ENCODE assay signal across 8 cellular contexts in genomic region chrX:71282514-71283408, GRCh38. TPM values are rescaled to one million over a fixed set of nuclear protein-coding genes. Genes with fewer than 3 reads are reported as not detected.
DNase-seq lines count a peak whose midpoint lies in the region; ATAC-seq and TF ChIP-seq lines count a peak whose summit lies in the region.

No MANE protein-coding gene starts in this region.

- 18 to 42% methylated on average over 17 of the region's 17 CpGs for WGBS in esophagus, 2 donors
- no CpG with 5 or more reads among the region's 17 CpGs for WGBS in neuronal stem cell (ENCODE audit: extremely low coverage in 2 of 2, insufficient read length in 2 of 2, insufficient replicate concordance in 1 of 2), 2 donors

- H3K4me3 ChIP-seq in Jurkat, Clone E6-1 (ENCODE audit: low read length), result peak overlapping the region; percentile 54
- H3K4me3 ChIP-seq in esophagus (ENCODE audit: low read depth in 1 of 2, low read length in 2 of 2), result peak overlapping the region; percentile 44 to 45
- H3K4me3 ChIP-seq in neuronal stem cell (ENCODE audit: low read length in 2 of 2), result peak overlapping the region in 1 of 2 donors; percentile 41
- peak overlapping the region; percentile 36 to 50 for H3K4me3 ChIP-seq in uterus

- H3K18ac ChIP-seq in neuronal stem cell (ENCODE audit: low read length), result peak overlapping the region; percentile 71

- no peak overlapping the region for H2BK12ac ChIP-seq in neuronal stem cell (ENCODE audit: low read length)

- H3K9ac ChIP-seq in ES-I3 (ENCODE audit: low read depth, low read length) (peak overlapping the region; percentile 47), neuronal stem cell (ENCODE audit: low read depth, low read length, poor library complexity) (no peak overlapping the region)

- peaks cover 9% of the 10 kb centered on the region for H3K4me1 Mint-ChIP-seq in activated CD4-positive, alpha-beta memory T cell treated with anti-CD3 and anti-CD28 coated beads for 36 hours (ENCODE audit: low read depth)

- no peaks in the 10 kb centered on the region for H3K4me1 ChIP-seq in ES-I3 (ENCODE audit: insufficient read depth, low read length)
- no peaks in the 10 kb centered on the region for H3K4me1 ChIP-seq in esophagus (ENCODE audit: control insufficient read depth in 2 of 2, insufficient read depth in 2 of 2, low read length in 1 of 2)
- H3K4me1 ChIP-seq in neuronal stem cell (ENCODE audit: control insufficient read depth in 2 of 2, insufficient read depth in 1 of 2, low read depth in 1 of 2, low read length in 2 of 2), result peaks cover 4 to 7% of the 10 kb centered on the region in 2 donors
- H3K4me1 ChIP-seq in uterus, result no peaks in the 10 kb centered on the region

- peak overlapping the region; percentile 82 to 85 for H3K27ac ChIP-seq in esophagus (ENCODE audit: low read depth in 2 of 2, low read length in 1 of 2)
- peak overlapping the region; percentile 96 for H3K27ac ChIP-seq in neuronal stem cell (replicated peaks; ENCODE audit: low read length)
- H3K27ac ChIP-seq in uterus, result peak overlapping the region; percentile 81 to 89

- H3K27me3 Mint-ChIP-seq in activated CD4-positive, alpha-beta memory T cell treated with anti-CD3 and anti-CD28 coated beads for 36 hours, result no peaks in the 10 kb centered on the region

- H2AFZ ChIP-seq in neuronal stem cell (ENCODE audit: low read length), result peak overlapping the region; percentile 36

- no peak overlapping the region for H2BK120ac ChIP-seq in neuronal stem cell (ENCODE audit: low read depth, low read length)

- H3K14ac ChIP-seq in neuronal stem cell (ENCODE audit: low read length), result no peak overlapping the region

- POLR2A ChIA-PET in activated CD4-positive, alpha-beta memory T cell treated with anti-CD3 and anti-CD28 coated beads for 36 hours (lab: Charles Lee), result interaction anchor here (0.5 to 1.9 kb wide), 14 partner anchors 9 to 899 kb away, joined by 3 to 23 read pairs (median 4); partner anchors contain the start of genes IL2RG, MED12, PIN4 and TAF1

- H2AK5ac ChIP-seq in neuronal stem cell (ENCODE audit: low read depth, low read length), result no peak overlapping the region

- intact Hi-C loops in activated CD4-positive, alpha-beta memory T cell treated with anti-CD3 and anti-CD28 coated beads for 36 hours (cut with micrococcal nuclease), result loop anchor here (1.0 to 5.0 kb wide), 7 partner anchors 28 to 825 kb away; partner anchors contain the start of genes IL2RG, OGT, TAF1 and ZMYM3
- intact Hi-C loops in uterus (cut with DNase I; ENCODE audit: low total_unique reads), result no loop called here

- CTCF ChIA-PET in activated CD4-positive, alpha-beta memory T cell treated with anti-CD3 and anti-CD28 coated beads for 36 hours (lab: Charles Lee), result interaction anchor here (0.9 to 2.1 kb wide), 5 partner anchors 29 to 164 kb away, joined by 3 to 5 read pairs (median 5); partner anchors contain the start of genes MED12, TAF1 and ZMYM3

- H3K9me3 Mint-ChIP-seq in activated CD4-positive, alpha-beta memory T cell treated with anti-CD3 and anti-CD28 coated beads for 36 hours, result no peaks in the 10 kb centered on the region

- peaks cover 9% of the 10 kb centered on the region for H3K36me3 ChIP-seq in ES-I3 (ENCODE audit: insufficient read depth, low read length)
- no peaks in the 10 kb centered on the region for H3K36me3 ChIP-seq in esophagus (ENCODE audit: control insufficient read depth in 2 of 2, insufficient read depth in 2 of 2, low read length in 1 of 2)
- H3K36me3 ChIP-seq in neuronal stem cell (replicated peaks in 1 of 2; ENCODE audit: control insufficient read depth in 2 of 2, insufficient read depth in 2 of 2, low read length in 2 of 2), result peaks cover 0 to 34% of the 10 kb centered on the region in 2 donors
- no peaks in the 10 kb centered on the region for H3K36me3 ChIP-seq in uterus

- no peak overlapping the region for H2BK15ac ChIP-seq in neuronal stem cell (ENCODE audit: low read length)

- H4K91ac ChIP-seq in neuronal stem cell (ENCODE audit: low read depth, low read length, poor library complexity), result no peak overlapping the region

- H3K23ac ChIP-seq in neuronal stem cell (ENCODE audit: low read depth, low read length, poor library complexity), result no peak overlapping the region

- H3K27ac Mint-ChIP-seq in activated CD4-positive, alpha-beta memory T cell treated with anti-CD3 and anti-CD28 coated beads for 36 hours, result peak overlapping the region; percentile 100

- H3K4me2 ChIP-seq in neuronal stem cell (ENCODE audit: insufficient read depth, low read length, poor library complexity, severe bottlenecking), result peak overlapping the region; percentile 25

- no peaks in the 10 kb centered on the region for H3K79me1 ChIP-seq in neuronal stem cell (ENCODE audit: low read depth, low read length)

- no peak overlapping the region for H4K8ac ChIP-seq in neuronal stem cell (ENCODE audit: low read depth, low read length)

- no peak overlapping the region for H3K4ac ChIP-seq in neuronal stem cell (ENCODE audit: low read length)

- no peak for TF ChIP-seq POLR2A in uterus (IDR thresholded peaks at IDR 0.05)

- no peak for DNase-seq in Jurkat, Clone E6-1 (ENCODE audit: low read depth, low spot score)
- peak; percentile 82 for DNase-seq in activated CD4-positive, alpha-beta memory T cell treated with anti-CD3 and anti-CD28 coated beads for 36 hours
- DNase-seq in neuronal stem cell (ENCODE audit: low spot score), result peak; percentile 6
- no peak for DNase-seq in uterus
- DNase-seq in activated gamma-delta T cell (lab: John Stamatoyannopoulos, UW), result no peak

- H2BK5ac ChIP-seq in neuronal stem cell (ENCODE audit: low read length), result no peak overlapping the region

- ATAC-seq in GM21528 (IDR thresholded peaks at IDR 0.05; ENCODE audit: low FRiP score, unreplicated experiment), result peak; percentile 32

- peak overlapping the region; percentile 98 for H3K4me3 Mint-ChIP-seq in activated CD4-positive, alpha-beta memory T cell treated with anti-CD3 and anti-CD28 coated beads for 36 hours

- H3K9me3 ChIP-seq in ES-I3 (ENCODE audit: control insufficient read depth, insufficient read depth, low read length) (no peaks in the 10 kb centered on the region), esophagus (ENCODE audit: control insufficient read depth in 2 of 2, insufficient read depth in 1 of 2, low read depth in 1 of 2, low read length in 1 of 2) (peaks cover 0 to 2% of the 10 kb centered on the region in 2 donors), neuronal stem cell (replicated peaks in 1 of 2; ENCODE audit: control insufficient read depth in 2 of 2, insufficient read depth in 1 of 2, low read depth in 1 of 2, low read length in 2 of 2) (no peaks in the 10 kb centered on the region), uterus (no peaks in the 10 kb centered on the region)

- peaks cover 20% of the 10 kb centered on the region for H3K36me3 Mint-ChIP-seq in activated CD4-positive, alpha-beta memory T cell treated with anti-CD3 and anti-CD28 coated beads for 36 hours

- H3K27me3 ChIP-seq in esophagus (ENCODE audit: control insufficient read depth in 1 of 2, insufficient read depth in 2 of 2, low read length in 2 of 2) (no peaks in the 10 kb centered on the region), neuronal stem cell (ENCODE audit: control insufficient read depth in 3 of 3, insufficient read depth in 3 of 3, low read depth in 1 of 3, low read length in 3 of 3) (no peaks in the 10 kb centered on the region), uterus (no peaks in the 10 kb centered on the region)

- TF ChIP-seq CTCF in uterus (IDR thresholded peaks at IDR 0.05), result no peak

RNA-seq across cellular contexts. Expression of gene NONO, which starts 0.7 kb away (rescaled TPM):
- 887 TPM for polyA plus RNA-seq in Jurkat, Clone E6-1 (2012; ENCODE audit: insufficient read depth, insufficient read length)
- total RNA-seq in activated CD4-positive, alpha-beta memory T cell treated with anti-CD3 and anti-CD28 coated beads for 36 hours, result 100 to 1,000 TPM; 450 to 460 TPM
- 100 to 1,000 TPM in 1 of 2 donors, 10 to 100 TPM in 1; 66.8 to 106 TPM for polyA plus RNA-seq in esophagus
- polyA plus RNA-seq in neuronal stem cell (2013, experiment 1 of 2), result 762 TPM
- polyA plus RNA-seq in neuronal stem cell (2013, experiment 2 of 2), result 761 TPM
- 100 to 1,000 TPM in 3 of 4 donors, 10 to 100 TPM in 1; 70.0 to 494 (median 216) TPM for total RNA-seq in uterus

RNA-seq across cellular contexts. Expression of gene ITGB1BP2, which starts 18.8 kb away (rescaled TPM):
- 3.2 TPM for polyA plus RNA-seq in Jurkat, Clone E6-1 (2012; ENCODE audit: insufficient read depth, insufficient read length)
- 1 to 10 TPM; 4.8 to 5.6 TPM for total RNA-seq in activated CD4-positive, alpha-beta memory T cell treated with anti-CD3 and anti-CD28 coated beads for 36 hours
- 1 to 10 TPM; 1.2 to 1.3 TPM for polyA plus RNA-seq in esophagus
- 0.68 TPM for polyA plus RNA-seq in neuronal stem cell (2013, experiment 1 of 2)
- polyA plus RNA-seq in neuronal stem cell (2013, experiment 2 of 2), result 0.96 TPM
- total RNA-seq in uterus, result 10 to 100 TPM in 2 of 4 donors, 1 to 10 TPM in 1, not detected in 1; 5.5 to 15.9 (median 11.2) TPM

RNA-seq across cellular contexts. Expression of gene ZMYM3, which starts 28.8 kb away (rescaled TPM):
- polyA plus RNA-seq in Jurkat, Clone E6-1 (2012; ENCODE audit: insufficient read depth, insufficient read length), result 31.6 TPM
- total RNA-seq in activated CD4-positive, alpha-beta memory T cell treated with anti-CD3 and anti-CD28 coated beads for 36 hours, result 10 to 100 TPM; 17.2 to 17.5 TPM
- 1 to 10 TPM; 5.2 to 7.6 TPM for polyA plus RNA-seq in esophagus
- polyA plus RNA-seq in neuronal stem cell (2013, experiment 1 of 2), result 55.3 TPM
- 52.4 TPM for polyA plus RNA-seq in neuronal stem cell (2013, experiment 2 of 2)
- total RNA-seq in uterus, result 10 to 100 TPM; 12.1 to 37.9 (median 27.3) TPM

RNA-seq across cellular contexts. Expression of gene GJB1, which starts 59.7 kb away (rescaled TPM):
- polyA plus RNA-seq in Jurkat, Clone E6-1 (2012; ENCODE audit: insufficient read depth, insufficient read length), result not detected
- total RNA-seq in activated CD4-positive, alpha-beta memory T cell treated with anti-CD3 and anti-CD28 coated beads for 36 hours, result not detected
- polyA plus RNA-seq in esophagus, result under 1 TPM; 0.04 to 0.16 TPM
- polyA plus RNA-seq in neuronal stem cell (2013, experiment 1 of 2), result 0.01 TPM
- not detected for polyA plus RNA-seq in neuronal stem cell (2013, experiment 2 of 2)
- total RNA-seq in uterus, result 1 to 10 TPM in 2 of 4 donors, under 1 TPM in 1, not detected in 1; 0.27 to 5.9 (median 3.0) TPM

Comparison
In these comparisons a context has a peak if more than half of its experiments do, and no peak if none do; other contexts are left out.
1. DNase-seq: peak in activated CD4-positive, alpha-beta memory T cell treated with anti-CD3 and anti-CD28 coated beads for 36 hours (single experiment) and neuronal stem cell (single experiment); none in Jurkat, Clone E6-1 (single experiment), uterus (0 of 2) and activated gamma-delta T cell (single experiment).
2. Peak in every context shown above with its lines, with median percentiles within 50 percentile points of each other: H3K27ac ChIP-seq.